In genomic region chr18:9108911-9109310, GRCh38 we compare ENCODE assay signal across 1 cellular context.
TF ChIP-seq lines count a peak whose summit lies in the region.

No MANE protein-coding gene starts in this region.

TF ChIP-seq in GM23338, 12 proteins besides CTCF, POLR2A, EP300 and RAD21 (continued from another document):
- TF ChIP-seq ZNF462 (CRISPR knock-in tag; IDR thresholded peaks at IDR 0.05) (no peak), ZNF331 (CRISPR knock-in tag; IDR thresholded peaks at IDR 0.05; ENCODE audit: low read depth) (no peak), STAT1 (IDR thresholded peaks at IDR 0.05; ENCODE audit: unreplicated experiment) (no peak), NANOG (IDR thresholded peaks at IDR 0.05; ENCODE audit: borderline replicate concordance) (no peak)
